In the genomic region with DNA sequence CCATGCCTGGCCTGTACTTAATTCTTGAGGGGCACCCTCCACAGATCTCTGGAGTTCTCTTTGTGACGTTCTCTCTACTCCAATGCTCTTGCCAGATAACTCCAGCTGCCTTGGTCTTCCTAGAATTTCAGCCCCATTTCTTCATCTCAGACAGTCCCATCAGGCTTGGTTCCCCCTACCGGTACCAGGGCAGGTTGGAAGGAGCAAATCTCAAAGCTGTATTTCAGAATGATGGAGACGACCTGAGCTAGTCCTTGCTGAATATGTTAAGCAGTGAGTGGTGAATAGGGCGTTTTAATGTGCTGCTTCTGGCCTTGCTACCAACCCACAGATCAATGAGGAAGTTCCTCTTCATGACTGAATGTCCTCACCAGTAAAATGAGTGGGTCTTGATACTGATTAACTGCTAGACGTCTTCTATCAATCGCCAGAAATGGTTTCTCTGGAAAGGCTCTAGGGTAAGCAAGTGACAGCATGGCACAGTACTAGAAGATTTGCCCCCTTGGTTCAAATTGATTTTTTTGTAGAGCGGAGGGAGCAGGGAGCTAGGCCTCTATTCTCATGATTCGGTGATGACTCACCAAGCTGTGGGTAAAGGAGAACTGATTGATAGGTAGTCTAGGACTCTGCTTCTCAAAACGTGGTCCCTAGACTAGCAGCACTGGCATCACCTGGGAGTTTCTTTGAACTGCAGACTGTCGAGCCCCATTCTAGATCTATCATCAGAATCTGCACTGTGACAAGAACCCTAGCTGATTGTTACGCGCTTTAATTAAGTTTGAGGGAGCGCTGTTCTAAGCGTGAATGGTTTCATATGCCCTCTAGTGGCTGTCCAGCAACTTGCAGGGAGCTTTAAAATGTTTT, we compare ENCODE assay signal across 8 cellular contexts.
A peak's percentile ranks its signal among the peaks of the same experiment; 100 is the strongest.
DNase-seq lines count a peak whose midpoint lies in the region; ATAC-seq, FAIRE-seq and TF ChIP-seq lines count a peak whose summit lies in the region.

No MANE protein-coding gene starts in this region.

- no peak overlapping the region for H3K18ac ChIP-seq in H1 (ENCODE audit: extremely low read depth, low read length)

- POLR2A ChIA-PET in H1 (lab: Charles Lee; ENCODE audit: partially characterized antibody): interaction anchor here (1.0 kb wide), 1 partner anchor 241 kb away, joined by 3 read pairs; no protein-coding TSS in a partner anchor

- H2BK20ac ChIP-seq in H1 (ENCODE audit: low read length): no peak overlapping the region

- no peaks in the 10 kb centered on the region for H3K79me1 ChIP-seq in H1 (ENCODE audit: low read depth, low read length)

- H2AFZ ChIP-seq in H1 (ENCODE audit: low read length): peak overlapping the region; percentile 65; the same call in 1 of the 2 replicates

- no peak overlapping the region for H2BK5ac ChIP-seq in H1 (ENCODE audit: low read depth, low read length)

- TF ChIP-seq CTCF in H1 (IDR thresholded peaks at IDR 0.05; ENCODE audit: control extremely low read depth in 1 of 3, insufficient read depth in 1 of 3, low read depth in 1 of 3, low read length in 3 of 3) (peak in 2 of 3 experiments; percentile 82 to 89; a peak in 3 of 4 replicates), mesothelial cell of epicardium (IDR thresholded peaks at IDR 0.05; ENCODE audit: unreplicated experiment) (peak; percentile 90)

- H3K9me3 ChIP-seq in H1 (ENCODE audit: insufficient read depth in 2 of 2, low read depth in 1 of 2, low read length in 1 of 2): no peaks in the 10 kb centered on the region

- H3K4me3 Mint-ChIP-seq in mesothelial cell of epicardium: no peak overlapping the region

- no peak for TF ChIP-seq POLR2A in H1 (IDR thresholded peaks at IDR 0.05; ENCODE audit: control extremely low read depth in 1 of 2, low read depth in 2 of 2, low read length in 2 of 2)

- H3K56ac ChIP-seq in H1 (replicated peaks; ENCODE audit: insufficient read length, low read depth, low read length): no peak overlapping the region

- TF ChIP-seq RAD21 in H1 (IDR thresholded peaks at IDR 0.05 in 1 of 2, conservative IDR thresholded peaks at IDR 0.05 in 1 of 2; ENCODE audit: low read depth in 2 of 2, low read length in 2 of 2): peak; percentile 88 to 90

- no peak overlapping the region for H3K27ac Mint-ChIP-seq in mesothelial cell of epicardium

- H4K91ac ChIP-seq in H1 (replicated peaks; ENCODE audit: insufficient read length, low read length): no peak overlapping the region

- no peak overlapping the region for H3K23ac ChIP-seq in H1 (ENCODE audit: insufficient read length)

- no peak overlapping the region for H2BK12ac ChIP-seq in H1 (ENCODE audit: low read depth, low read length)

- H3K9me3 Mint-ChIP-seq in mesothelial cell of epicardium: peaks cover 12% of the 10 kb centered on the region

- H4K20me1 ChIP-seq in H1 (replicated peaks in 1 of 2; ENCODE audit: control insufficient read depth in 1 of 2, insufficient read depth in 2 of 2, low read length in 2 of 2): no peaks in the 10 kb centered on the region

- H3K4ac ChIP-seq in H1 (replicated peaks; ENCODE audit: insufficient read length, low read depth, low read length): no peak overlapping the region

- H3K4me1 Mint-ChIP-seq in mesothelial cell of epicardium: no peaks in the 10 kb centered on the region

- no peak overlapping the region for H3K4me2 ChIP-seq in H1 (ENCODE audit: insufficient read depth in 1 of 2, low read depth in 2 of 2, low read length in 2 of 2)

- peak; percentile 57 for ATAC-seq in GM21825 (IDR thresholded peaks at IDR 0.05; ENCODE audit: unreplicated experiment)
- no peak for ATAC-seq in HG02840 (IDR thresholded peaks at IDR 0.05; ENCODE audit: low FRiP score, unreplicated experiment)

- no peaks in the 10 kb centered on the region for H3K36me3 ChIP-seq in H1 (ENCODE audit: control insufficient read depth in 2 of 4, insufficient read depth in 4 of 4, low read length in 3 of 4)

- no peak overlapping the region for H2AK5ac ChIP-seq in H1 (ENCODE audit: low read depth, low read length)

- DNase-seq in DMS114 treated with DMSO at 0.1 percent for 48 hours (lab: John Stamatoyannopoulos, UW; ENCODE audit: unreplicated experiment): peak; percentile 35
- DNase-seq in NCI-H2107 treated with DMSO at 0.1 percent for 48 hours (lab: John Stamatoyannopoulos, UW; ENCODE audit: unreplicated experiment): peak; percentile 2
- peak; percentile 18 to 41 for DNase-seq in activated CD4-positive, alpha-beta T cell treated with anti-CD3 and anti-CD28 coated beads for 4 hours
- peak in 1 of 2 experiments; percentile 55 for DNase-seq in H1 (ENCODE audit: low read depth in 1 of 2, low spot score in 2 of 2)
- peak in 1 of 2 experiments; percentile 44 for DNase-seq in mesothelial cell of epicardium (ENCODE audit: low spot score in 2 of 2, unreplicated experiment in 2 of 2)
- peak; percentile 5 to 53 (median 20) for DNase-seq in stimulated activated naive CD4-positive, alpha-beta T cell (lab: John Stamatoyannopoulos, UW)

- no peaks in the 10 kb centered on the region for H3K4me1 ChIP-seq in H1 (replicated peaks in 1 of 4; ENCODE audit: control insufficient read depth in 3 of 4, insufficient read depth in 4 of 4, low read length in 3 of 4)

- H2BK15ac ChIP-seq in H1 (ENCODE audit: low read length): 0 out of 2 replicates have a peak overlapping the region, but pooled peaks have one; percentile 5

- H3K4me3 ChIP-seq in H1 (ENCODE audit: extremely low read depth in 1 of 4, insufficient read depth in 2 of 4, low read depth in 3 of 4, low read length in 4 of 4): no peak overlapping the region

- H3K79me2 ChIP-seq in H1 (ENCODE audit: control insufficient read depth in 1 of 2, insufficient read depth in 2 of 2, low read length in 2 of 2): no peaks in the 10 kb centered on the region

- no peak overlapping the region for H2BK120ac ChIP-seq in H1 (replicated peaks; ENCODE audit: low read depth, low read length)

- FAIRE-seq in H1 (lab: Jason Lieb, UNC): peak; percentile 63

- H3K27ac ChIP-seq in H1 (ENCODE audit: low read depth, low read length): no peak overlapping the region

- TF ChIP-seq EP300 in H1 (IDR thresholded peaks at IDR 0.05; ENCODE audit: borderline replicate concordance in 1 of 2, low read depth in 2 of 2, low read length in 2 of 2): no peak

- H3K14ac ChIP-seq in H1 (ENCODE audit: insufficient read length): no peak overlapping the region

- no peaks in the 10 kb centered on the region for H3K27me3 ChIP-seq in H1 (replicated peaks in 1 of 4; ENCODE audit: control insufficient read depth in 3 of 4, extremely low read depth in 1 of 4, insufficient read depth in 3 of 4, low read length in 3 of 4)

- WGBS in H1 (ENCODE audit: extremely low coverage in 1 of 2, insufficient coverage in 1 of 2, insufficient read length in 1 of 2, insufficient replicate concordance in 2 of 2, low coverage in 1 of 2, low lambda C conversion rate in 2 of 2, missing lambda C conversion rate in 1 of 2), 2 experiments: 70% methylated on average over 14 of the region's 14 CpGs; no CpG with 5 or more reads in 1 of the 2 experiments

- H3K36me3 Mint-ChIP-seq in mesothelial cell of epicardium: peaks cover 34% of the 10 kb centered on the region

- H4K5ac ChIP-seq in H1 (ENCODE audit: insufficient read length, low read depth, low read length): no peak overlapping the region

- H3K23me2 ChIP-seq in H1 (ENCODE audit: low read depth, low read length): no peaks in the 10 kb centered on the region

- no peak overlapping the region for H4K8ac ChIP-seq in H1 (ENCODE audit: extremely low read depth, insufficient read depth, low read length)

- CTCF ChIA-PET in H1 (lab: Charles Lee; ENCODE audit: partially characterized antibody): interaction anchor here (0.5 to 9.1 kb wide), 65 partner anchors 9 to 434 kb away, joined by 3 to 104 read pairs (median 5); no protein-coding TSS in a partner anchor

- H3K27me3 Mint-ChIP-seq in mesothelial cell of epicardium (ENCODE audit: low read depth): no peaks in the 10 kb centered on the region

- no peak overlapping the region for H3K9ac ChIP-seq in H1 (replicated peaks in 1 of 4; ENCODE audit: extremely low read depth in 1 of 4, low read depth in 3 of 4, low read length in 3 of 4)

TF ChIP-seq in H1, 55 proteins besides CTCF, POLR2A, EP300 and RAD21:
- TF ChIP-seq NRF1 (IDR thresholded peaks at IDR 0.05; ENCODE audit: low read depth, low read length) (no peak), JUN (IDR thresholded peaks at IDR 0.05; ENCODE audit: low read depth, low read length) (no peak), BACH1 (IDR thresholded peaks at IDR 0.05; ENCODE audit: low read length) (no peak), GTF2F1 (IDR thresholded peaks at IDR 0.05; ENCODE audit: borderline replicate concordance, low read depth, low read length) (no peak), POU5F1 (IDR thresholded peaks at IDR 0.05; ENCODE audit: low read depth, low read length) (no peak), TAF7 (optimal IDR thresholded peaks at IDR 0.05; ENCODE audit: borderline replicate concordance, low read depth, low read length) (no peak), KDM5A (IDR thresholded peaks at IDR 0.05; ENCODE audit: low read length) (no peak), SIRT6 (IDR thresholded peaks at IDR 0.05; ENCODE audit: low read length) (no peak), SRF (IDR thresholded peaks at IDR 0.05; ENCODE audit: low read depth, low read length) (no peak), TEAD4 (IDR thresholded peaks at IDR 0.05; ENCODE audit: low read depth, low read length) (no peak), CEBPB (IDR thresholded peaks at IDR 0.05; ENCODE audit: low read depth, low read length) (no peak)
- TF ChIP-seq, protein P1, sequence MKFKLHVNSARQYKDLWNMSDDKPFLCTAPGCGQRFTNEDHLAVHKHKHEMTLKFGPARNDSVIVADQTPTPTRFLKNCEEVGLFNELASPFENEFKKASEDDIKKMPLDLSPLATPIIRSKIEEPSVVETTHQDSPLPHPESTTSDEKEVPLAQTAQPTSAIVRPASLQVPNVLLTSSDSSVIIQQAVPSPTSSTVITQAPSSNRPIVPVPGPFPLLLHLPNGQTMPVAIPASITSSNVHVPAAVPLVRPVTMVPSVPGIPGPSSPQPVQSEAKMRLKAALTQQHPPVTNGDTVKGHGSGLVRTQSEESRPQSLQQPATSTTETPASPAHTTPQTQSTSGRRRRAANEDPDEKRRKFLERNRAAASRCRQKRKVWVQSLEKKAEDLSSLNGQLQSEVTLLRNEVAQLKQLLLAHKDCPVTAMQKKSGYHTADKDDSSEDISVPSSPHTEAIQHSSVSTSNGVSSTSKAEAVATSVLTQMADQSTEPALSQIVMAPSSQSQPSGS (IDR thresholded peaks at IDR 0.05; ENCODE audit: low read length): no peak
